ENCODE assay signal across 21 cellular contexts in the genomic region with DNA sequence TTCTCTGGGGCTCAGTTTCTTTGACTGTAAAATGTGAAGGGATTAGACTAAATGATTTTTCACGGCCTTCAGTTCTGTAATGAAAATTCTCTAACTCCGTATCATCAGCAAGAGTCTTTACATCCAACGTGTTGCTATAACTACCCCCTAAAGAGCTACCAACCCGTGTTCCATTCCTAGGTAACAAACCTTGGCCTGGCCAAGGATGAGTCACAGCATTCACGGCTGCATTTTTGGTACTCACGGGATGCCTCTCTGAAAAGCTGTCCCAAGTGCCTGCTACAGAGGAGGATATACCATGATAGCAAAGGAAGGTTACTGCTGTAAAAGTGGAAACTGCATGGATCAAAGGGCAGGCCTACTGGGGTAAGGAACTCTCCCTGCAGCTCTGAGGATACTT. TPM values are rescaled to one million over a fixed set of nuclear protein-coding genes. Genes with fewer than 3 reads are reported as not detected.
DNase-seq lines count a peak whose midpoint lies in the region; ATAC-seq, FAIRE-seq and TF ChIP-seq lines count a peak whose summit lies in the region.
"Had no signal": no experiment of that assay in that cellular context is flagged by ENCODE, and none has a peak within 500 bp of the region (broad histone marks: within the 10 kb centered on the region; RNA-seq: fewer than 3 reads in every experiment).

No MANE protein-coding gene starts in this region.

- H3K27me3 ChIP-seq in mammary epithelial cell (ENCODE audit: insufficient read depth, low read length) (no peaks in the 10 kb centered on the region), astrocyte (ENCODE audit: insufficient read depth, low read length) (no peaks in the 10 kb centered on the region)

- no peak overlapping the region for H3K9ac ChIP-seq in mammary epithelial cell (ENCODE audit: insufficient read depth, low read length)
- no peak overlapping the region for H3K9ac ChIP-seq in astrocyte (ENCODE audit: low read length)

- no peaks in the 10 kb centered on the region for H3K9me3 Mint-ChIP-seq in MCF 10A (ENCODE audit: unreplicated experiment)
- H3K9me3 Mint-ChIP-seq in astrocyte (ENCODE audit: unreplicated experiment): no peaks in the 10 kb centered on the region
- peaks cover 24% of the 10 kb centered on the region for H3K9me3 Mint-ChIP-seq in glutamatergic neuron (ENCODE audit: unreplicated experiment)
- no peaks in the 10 kb centered on the region for H3K9me3 Mint-ChIP-seq in immature natural killer cell
- H3K9me3 Mint-ChIP-seq: CD4-positive, alpha-beta memory T cell had no signal

- H3K4me3 Mint-ChIP-seq in MCF 10A (ENCODE audit: unreplicated experiment): no peak overlapping the region
- peak overlapping the region; percentile 29 for H3K4me3 Mint-ChIP-seq in astrocyte (ENCODE audit: unreplicated experiment)
- peak overlapping the region; percentile 79 for H3K4me3 Mint-ChIP-seq in glutamatergic neuron (ENCODE audit: unreplicated experiment)
- no peak overlapping the region for H3K4me3 Mint-ChIP-seq in immature natural killer cell
- H3K4me3 Mint-ChIP-seq: activated CD4-positive, alpha-beta T cell treated with anti-CD3 and anti-CD28 coated beads for 36 hours; CD4-positive, alpha-beta memory T cell had no signal

- dilution Hi-C loops in mammary epithelial cell (cut with HindIII; ENCODE audit: low sequenced_read_pairs): no loop called here

- CTCF ChIA-PET in MCF 10A (lab: Yijun Ruan, JAX): interaction anchor here (1.9 to 3.6 kb wide), 2 partner anchors 9 to 185 kb away, joined by 9 to 14 read pairs; no protein-coding TSS in a partner anchor
- CTCF ChIA-PET in mammary epithelial cell (lab: Charles Lee; ENCODE audit: low non-redundant PET): no interaction called here

- no peaks in the 10 kb centered on the region for H3K9me3 ChIP-seq in mammary epithelial cell (replicated peaks; ENCODE audit: insufficient read depth, low read length)
- H3K9me3 ChIP-seq in astrocyte (ENCODE audit: insufficient read depth, low read depth, low read length): no peaks in the 10 kb centered on the region

- H3K4me1 Mint-ChIP-seq in MCF 10A (ENCODE audit: insufficient read depth, unreplicated experiment): peaks cover 51% of the 10 kb centered on the region
- peaks cover 66% of the 10 kb centered on the region for H3K4me1 Mint-ChIP-seq in astrocyte (ENCODE audit: low read depth, unreplicated experiment)
- peaks cover 66% of the 10 kb centered on the region for H3K4me1 Mint-ChIP-seq in glutamatergic neuron (ENCODE audit: low read depth, unreplicated experiment)
- H3K4me1 Mint-ChIP-seq in immature natural killer cell: peaks cover 9 to 12% of the 10 kb centered on the region in 2 donors

- WGBS in mammary epithelial cell (ENCODE audit: low coverage, missing lambda C conversion rate): 54% methylated on average over 6 of the region's 6 CpGs

- H3K79me2 ChIP-seq in mammary epithelial cell (ENCODE audit: insufficient read depth, low read length) (peaks cover 6% of the 10 kb centered on the region), astrocyte (ENCODE audit: insufficient read depth, low read length) (peaks cover 16% of the 10 kb centered on the region)

- no peak for TF ChIP-seq CTCF in MCF 10A (IDR thresholded peaks at IDR 0.05; ENCODE audit: unreplicated experiment)
- TF ChIP-seq CTCF in mammary epithelial cell (conservative IDR thresholded peaks at IDR 0.05 in 1 of 2, IDR thresholded peaks at IDR 0.05 in 1 of 2; ENCODE audit: extremely low read depth in 1 of 2, insufficient read depth in 1 of 2, low read depth in 1 of 2, low read length in 2 of 2): no peak
- TF ChIP-seq CTCF in astrocyte (IDR thresholded peaks at IDR 0.05; ENCODE audit: insufficient read depth, low read depth, low read length): no peak
- no peak for TF ChIP-seq CTCF in glutamatergic neuron (IDR thresholded peaks at IDR 0.05; ENCODE audit: partially characterized antibody, unreplicated experiment)

- H3K4me2 ChIP-seq in mammary epithelial cell (ENCODE audit: insufficient read depth, low read depth, low read length) (no peak overlapping the region), astrocyte (ENCODE audit: low read length) (peak overlapping the region; percentile 6)

- ATAC-seq in HG03196 (IDR thresholded peaks at IDR 0.05; ENCODE audit: unreplicated experiment): no peak
- no peak for ATAC-seq in HG02981 (IDR thresholded peaks at IDR 0.05; ENCODE audit: unreplicated experiment)
- ATAC-seq: activated CD4-positive, alpha-beta T cell treated with anti-CD3 and anti-CD28 coated beads for 36 hours had no signal

- H3K4me3 ChIP-seq in mammary epithelial cell (replicated peaks in 1 of 3; ENCODE audit: insufficient read depth in 1 of 3, low read depth in 2 of 3, low read length in 3 of 3) (no peak overlapping the region), astrocyte (ENCODE audit: insufficient read depth, low read depth, low read length) (no peak overlapping the region)

- H3K27ac Mint-ChIP-seq in MCF 10A (ENCODE audit: low read depth, unreplicated experiment) (no peak overlapping the region), astrocyte (ENCODE audit: unreplicated experiment) (peak overlapping the region; percentile 79), glutamatergic neuron (ENCODE audit: unreplicated experiment) (peak overlapping the region; percentile 5), immature natural killer cell (no peak overlapping the region)
- H3K27ac Mint-ChIP-seq: activated CD4-positive, alpha-beta T cell treated with anti-CD3 and anti-CD28 coated beads for 36 hours had no signal

- H3K27me3 Mint-ChIP-seq in MCF 10A (ENCODE audit: insufficient read depth, unreplicated experiment) (no peaks in the 10 kb centered on the region), astrocyte (ENCODE audit: low read depth, unreplicated experiment) (no peaks in the 10 kb centered on the region), glutamatergic neuron (ENCODE audit: unreplicated experiment) (peaks cover 14% of the 10 kb centered on the region), immature natural killer cell (ENCODE audit: low read depth in 3 of 3) (peaks cover 5 to 7% (median 5%) of the 10 kb centered on the region in 3 donors)
- H3K27me3 Mint-ChIP-seq: activated CD4-positive, alpha-beta T cell treated with anti-CD3 and anti-CD28 coated beads for 36 hours; progenitor cell of endocrine pancreas had no signal

- FAIRE-seq in astrocyte (lab: Jason Lieb, UNC): no peak

- H3K27ac ChIP-seq in mammary epithelial cell (ENCODE audit: insufficient read depth, low read depth, low read length): no peak overlapping the region
- no peak overlapping the region for H3K27ac ChIP-seq in astrocyte (ENCODE audit: low read depth, low read length)

- POLR2A ChIA-PET in MCF 10A (lab: Yijun Ruan, JAX): interaction anchor here (0.6 to 1.2 kb wide), 4 partner anchors 10 to 249 kb away, joined by 3 to 4 read pairs (median 3); no protein-coding TSS in a partner anchor

- H3K36me3 ChIP-seq in mammary epithelial cell (ENCODE audit: insufficient read depth, low read length): no peaks in the 10 kb centered on the region
- H3K36me3 ChIP-seq in astrocyte (ENCODE audit: insufficient read depth, low read length): no peaks in the 10 kb centered on the region

- H3K4me1 ChIP-seq in mammary epithelial cell (ENCODE audit: insufficient read depth, low read length): peaks cover 45% of the 10 kb centered on the region
- H3K4me1 ChIP-seq in astrocyte (ENCODE audit: insufficient read depth, low read length): peaks cover 35% of the 10 kb centered on the region

- DNase-seq in MCF 10A (ENCODE audit: unreplicated experiment) (peak; percentile 56), mammary epithelial cell (no peak), astrocyte (ENCODE audit: low read depth) (peak; percentile 51), glutamatergic neuron (no peak), NCI-H146 treated with DMSO at 0.1 percent for 48 hours (lab: John Stamatoyannopoulos, UW; ENCODE audit: unreplicated experiment) (no peak), immature natural killer cell (no peak)
- DNase-seq: activated CD4-positive, alpha-beta T cell treated with anti-CD3 and anti-CD28 coated beads for 36 hours; activated CD8-positive, alpha-beta memory T cell treated with anti-CD3 and anti-CD28 coated beads, Interleukin-2, amount 50 U/mL, for 48 hours; activated naive CD4-positive, alpha-beta T cell treated with Interleukin-2 at 50 U/mL for 16 hours; CD4-positive, alpha-beta memory T cell; DMS79; effector CD4-positive, alpha-beta T cell; hypothalamus; NCI-H1436 treated with DMSO at 0.1 percent for 48 hours; NCI-H446 treated with DMSO at 0.1 percent for 48 hours; stimulated activated CD4-positive, alpha-beta T cell treated with anti-CD3 and anti-CD28 coated beads, Interleukin-12 subunit alpha, Interleukin-12 subunit beta, amount 100 ng/mL, for 4 hours; stimulated activated naive CD4-positive, alpha-beta T cell treated with Interleukin-2 at 50 U/mL for 16 hours; T1000 had no signal

- H4K20me1 ChIP-seq in mammary epithelial cell (ENCODE audit: insufficient read depth, low read length): no peaks in the 10 kb centered on the region
- peaks cover 90% of the 10 kb centered on the region for H4K20me1 ChIP-seq in astrocyte (ENCODE audit: insufficient read depth, low read length)

- H2AFZ ChIP-seq in mammary epithelial cell (ENCODE audit: low read depth, low read length) (no peak overlapping the region), astrocyte (ENCODE audit: low read depth, low read length) (no peak overlapping the region)

- no TSS peak for BruUV-seq in MCF 10A (replicated peaks; lab: Mats Ljungman, UMichigan)
- no TSS peak for BruUV-seq in mammary epithelial cell (replicated peaks; lab: Mats Ljungman, UMichigan)

- peaks cover 42% of the 10 kb centered on the region for H3K36me3 Mint-ChIP-seq in MCF 10A (ENCODE audit: insufficient read depth, unreplicated experiment)
- H3K36me3 Mint-ChIP-seq in astrocyte (ENCODE audit: low read depth, unreplicated experiment): peaks cover 8% of the 10 kb centered on the region
- H3K36me3 Mint-ChIP-seq in glutamatergic neuron (ENCODE audit: unreplicated experiment): peaks cover 7% of the 10 kb centered on the region
- peaks cover 11 to 16% (median 12%) of the 10 kb centered on the region in 3 donors for H3K36me3 Mint-ChIP-seq in immature natural killer cell

- in situ Hi-C loops in mammary epithelial cell (cut with MboI; ENCODE audit: low sequenced_read_pairs in 2 of 2): no loop called here

- intact Hi-C loops in MCF 10A (cut with micrococcal nuclease): no loop called here
- intact Hi-C loops in mammary epithelial cell (cut with micrococcal nuclease): no loop called here

RNA-seq across cellular contexts. Expression of a gene that starts 5.9 kb away (rescaled TPM):
- total RNA-seq in MCF 10A (2022): not detected in 2 replicates
- total RNA-seq in mammary epithelial cell: under 1 TPM; under 0.01 to 0.07 TPM
- 0.16 TPM for polyA plus RNA-seq in mammary epithelial cell
- polyA minus RNA-seq in mammary epithelial cell: not detected
- 4.4 and 4.5 TPM in 2 replicates for total RNA-seq in astrocyte
- total RNA-seq in glutamatergic neuron (ENCODE audit: unreplicated experiment): 60.0 TPM
- polyA plus RNA-seq in immature natural killer cell: under 1 TPM in 2 of 3 donors, not detected in 1; 0.08 to 0.36 TPM
- total RNA-seq: CD4-positive, alpha-beta memory T cell had no signal
- polyA plus RNA-seq: CD4-positive, alpha-beta memory T cell had no signal

Comparison
In these comparisons a context has a peak if more than half of its experiments do, and no peak if none do; other contexts are left out.
1. DNase-seq: peak in MCF 10A (single experiment) and astrocyte (single experiment); none in mammary epithelial cell (single experiment), glutamatergic neuron (single experiment), NCI-H146 treated with DMSO at 0.1 percent for 48 hours (single experiment) and immature natural killer cell (0 of 3).
2. H3K27ac Mint-ChIP-seq: peak in astrocyte (single experiment) and glutamatergic neuron (single experiment); none in MCF 10A (single experiment) and immature natural killer cell (0 of 6).
3. H3K4me3 Mint-ChIP-seq: peak in astrocyte (single experiment) and glutamatergic neuron (single experiment); none in MCF 10A (single experiment) and immature natural killer cell (0 of 5).
4. RNA of a gene that starts 5.9 kb away (total RNA-seq): 60.0 TPM in glutamatergic neuron (single experiment); 4.4 to 4.5 TPM in astrocyte, under 0.01 to 0.07 TPM in mammary epithelial cell and not detected in MCF 10A; every median in the first group is over 10 times any median in the second.